18 cellular contexts compared by ENCODE assay signal in the genomic region with DNA sequence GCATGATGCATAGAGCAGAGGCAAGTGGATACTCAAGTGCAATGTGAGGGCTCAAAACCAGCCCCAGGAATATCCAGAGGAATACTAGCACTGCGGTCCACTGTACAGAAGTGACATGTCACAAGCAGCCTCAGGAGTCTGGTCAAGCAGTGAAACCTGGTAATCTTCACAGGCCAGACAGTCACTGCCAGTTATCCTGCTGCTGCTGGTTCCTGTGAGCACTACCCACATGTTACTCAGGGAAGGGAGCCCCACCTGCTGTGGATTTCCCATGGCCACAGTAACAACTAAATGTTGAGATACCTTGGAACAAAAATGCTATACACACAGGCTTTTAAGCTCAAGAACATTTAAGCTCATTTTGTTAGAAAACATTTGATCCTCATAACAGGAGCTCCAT.
DNase-seq lines count a peak whose midpoint lies in the region; ATAC-seq and TF ChIP-seq lines count a peak whose summit lies in the region.
"Had no signal": no experiment of that assay in that cellular context is flagged by ENCODE, and none has a peak within 500 bp of the region (broad histone marks: within the 10 kb centered on the region; RNA-seq: fewer than 3 reads in every experiment).

No MANE protein-coding gene starts in this region.

- H3K4me3 ChIP-seq in neural progenitor cell, result no peak overlapping the region
- H3K4me3 ChIP-seq: BLaER1 had no signal

- H3K9me3 Mint-ChIP-seq in neural progenitor cell, result peaks cover 10% of the 10 kb centered on the region
- no peaks in the 10 kb centered on the region for H3K9me3 Mint-ChIP-seq in activated CD8-positive, alpha-beta T cell treated with anti-CD3 and anti-CD28 coated beads, Interleukin-2, amount 10 ng/mL, durations not matched to agents 7 days and 5 days (ENCODE audit: insufficient read depth)

- no peaks in the 10 kb centered on the region for H3K27me3 ChIP-seq in neural progenitor cell
- H3K27me3 ChIP-seq: BLaER1 had no signal

- H3K9me3 ChIP-seq in neural progenitor cell (ENCODE audit: low read depth), result peaks cover 14% of the 10 kb centered on the region
- H3K9me3 ChIP-seq: BLaER1 had no signal

- peaks cover 27% of the 10 kb centered on the region for H3K4me1 ChIP-seq in neural progenitor cell
- H3K4me1 ChIP-seq: BLaER1 had no signal

- ATAC-seq in activated CD8-positive, alpha-beta T cell treated with anti-CD3 and anti-CD28 coated beads, Interleukin-2, amount 10 ng/mL, durations not matched to agents 7 days and 5 days, result no peak

- peak overlapping the region; percentile 38 for H3K27ac Mint-ChIP-seq in neural progenitor cell
- no peak overlapping the region for H3K27ac Mint-ChIP-seq in activated CD8-positive, alpha-beta T cell treated with anti-CD3 and anti-CD28 coated beads, Interleukin-2, amount 10 ng/mL, durations not matched to agents 7 days and 5 days
- H3K27ac Mint-ChIP-seq: CD8-positive, alpha-beta memory T cell; HFFc6 had no signal

- peaks cover 5% of the 10 kb centered on the region for H3K36me3 Mint-ChIP-seq in neural progenitor cell
- no peaks in the 10 kb centered on the region for H3K36me3 Mint-ChIP-seq in activated CD8-positive, alpha-beta T cell treated with anti-CD3 and anti-CD28 coated beads, Interleukin-2, amount 10 ng/mL, durations not matched to agents 7 days and 5 days (ENCODE audit: low read depth)
- H3K36me3 Mint-ChIP-seq: CD8-positive, alpha-beta memory T cell; IgD-negative memory B cell had no signal

- H3K9ac ChIP-seq in neural progenitor cell, result no peak overlapping the region
- H3K9ac ChIP-seq: BLaER1 had no signal

- peak; percentile 53 to 87 for DNase-seq in NCI-H2081 (lab: John Stamatoyannopoulos, UW)
- DNase-seq in NCI-H2081 treated with DMSO at 0.1 percent for 48 hours (lab: John Stamatoyannopoulos, UW), result no peak
- peak; percentile 80 for DNase-seq in NCI-H146 treated with DMSO at 0.1 percent for 48 hours (lab: John Stamatoyannopoulos, UW; ENCODE audit: unreplicated experiment)
- DNase-seq in neural progenitor cell (ENCODE audit: low spot score), result no peak
- no peak for DNase-seq in activated CD4-positive, alpha-beta T cell treated with anti-CD3 and anti-CD28 coated beads, Interleukin-2, amount 50 U/mL, for 1 hour
- DNase-seq in activated CD4-positive, CD25-positive, alpha-beta regulatory T cell (lab: John Stamatoyannopoulos, UW), result no peak
- DNase-seq in activated CD8-positive, alpha-beta T cell treated with anti-CD3 and anti-CD28 coated beads, Interleukin-2, amount 10 ng/mL, durations not matched to agents 7 days and 5 days, result no peak
- DNase-seq: 8988T; AML-193; CD8-positive, alpha-beta memory T cell; DMS 273 treated with DMSO at 0.1 percent for 48 hours; DMS79 treated with DMSO at 0.1 percent for 48 hours; EL; GDM1; HCEC 1CT; HFFc6 had no signal

- no peak for TF ChIP-seq CTCF in neural progenitor cell (IDR thresholded peaks at IDR 0.05)

- H3F3A ChIP-seq in neural progenitor cell (ENCODE audit: low read depth), result peaks cover 20% of the 10 kb centered on the region

- H3K4me3 Mint-ChIP-seq in neural progenitor cell, result no peak overlapping the region
- H3K4me3 Mint-ChIP-seq in activated CD8-positive, alpha-beta T cell treated with anti-CD3 and anti-CD28 coated beads, Interleukin-2, amount 10 ng/mL, durations not matched to agents 7 days and 5 days, result no peak overlapping the region
- H3K4me3 Mint-ChIP-seq: CD8-positive, alpha-beta memory T cell; HFFc6; IgD-negative memory B cell had no signal

- no peaks in the 10 kb centered on the region for H3K79me2 ChIP-seq in neural progenitor cell (ENCODE audit: low read depth)

- H3K4me2 ChIP-seq in neural progenitor cell, result no peak overlapping the region
- H3K4me2 ChIP-seq: BLaER1 had no signal

- H3K27ac ChIP-seq in neural progenitor cell, result no peak overlapping the region
- H3K27ac ChIP-seq: BLaER1 had no signal

- POLR2A ChIA-PET in activated CD8-positive, alpha-beta T cell treated with anti-CD3 and anti-CD28 coated beads, Interleukin-2, amount 10 ng/mL, durations not matched to agents 7 days and 5 days (lab: Charles Lee), result no interaction called here

- H4K20me1 ChIP-seq in neural progenitor cell (ENCODE audit: low read depth), result no peaks in the 10 kb centered on the region
- H4K20me1 ChIP-seq: BLaER1 had no signal

- CTCF ChIA-PET in activated CD8-positive, alpha-beta T cell treated with anti-CD3 and anti-CD28 coated beads, Interleukin-2, amount 10 ng/mL, durations not matched to agents 7 days and 5 days (lab: Charles Lee), result no interaction called here

- H3K36me3 ChIP-seq in neural progenitor cell, result no peaks in the 10 kb centered on the region
- H3K36me3 ChIP-seq: BLaER1 had no signal

- H2AFZ ChIP-seq in neural progenitor cell (replicated peaks), result no peak overlapping the region

- H3K27me3 Mint-ChIP-seq in neural progenitor cell (ENCODE audit: insufficient read depth, low read depth), result no peaks in the 10 kb centered on the region
- H3K27me3 Mint-ChIP-seq in activated CD8-positive, alpha-beta T cell treated with anti-CD3 and anti-CD28 coated beads, Interleukin-2, amount 10 ng/mL, durations not matched to agents 7 days and 5 days (ENCODE audit: low read depth), result no peaks in the 10 kb centered on the region
- H3K27me3 Mint-ChIP-seq: CD8-positive, alpha-beta memory T cell; IgD-negative memory B cell had no signal

- H3K4me1 Mint-ChIP-seq in neural progenitor cell, result peaks cover 8% of the 10 kb centered on the region
- H3K4me1 Mint-ChIP-seq in activated CD8-positive, alpha-beta T cell treated with anti-CD3 and anti-CD28 coated beads, Interleukin-2, amount 10 ng/mL, durations not matched to agents 7 days and 5 days (ENCODE audit: low read depth), result no peaks in the 10 kb centered on the region
- H3K4me1 Mint-ChIP-seq: CD8-positive, alpha-beta memory T cell; IgD-negative memory B cell had no signal

Comparison
In these comparisons a context has a peak if more than half of its experiments do, and no peak if none do; other contexts are left out.
1. DNase-seq: peak in NCI-H2081 (2 of 2) and NCI-H146 treated with DMSO at 0.1 percent for 48 hours (single experiment); none in NCI-H2081 treated with DMSO at 0.1 percent for 48 hours (single experiment), neural progenitor cell (single experiment), activated CD4-positive, alpha-beta T cell treated with anti-CD3 and anti-CD28 coated beads, Interleukin-2, amount 50 U/mL, for 1 hour (single experiment), activated CD4-positive, CD25-positive, alpha-beta regulatory T cell (0 of 4) and activated CD8-positive, alpha-beta T cell treated with anti-CD3 and anti-CD28 coated beads, Interleukin-2, amount 10 ng/mL, durations not matched to agents 7 days and 5 days (single experiment).